23 cellular contexts compared by ENCODE assay signal in the genomic region with DNA sequence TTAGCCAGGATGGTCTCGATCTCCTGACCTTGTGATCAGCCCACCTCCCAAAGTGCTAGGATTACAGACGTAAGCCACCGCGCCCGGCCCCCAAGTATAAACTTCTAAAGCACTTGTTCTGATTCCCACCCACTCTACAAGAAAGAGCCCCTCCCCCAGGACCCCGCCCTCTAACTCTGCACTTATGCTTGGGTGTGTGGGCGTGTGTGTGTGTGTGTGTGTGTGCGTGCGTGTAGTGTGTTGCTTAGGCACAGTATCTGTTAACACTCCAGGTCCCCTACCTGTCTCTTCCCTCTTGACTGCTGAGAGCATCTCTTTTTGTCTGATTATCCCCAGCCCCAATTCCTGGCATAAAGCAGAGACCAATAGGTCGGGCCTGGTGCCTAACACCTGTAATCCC. TPM values are rescaled to one million over a fixed set of nuclear protein-coding genes. Genes with fewer than 3 reads are reported as not detected.
DNase-seq lines count a peak whose midpoint lies in the region; TF ChIP-seq lines count a peak whose summit lies in the region.
"Had no signal": no experiment of that assay in that cellular context is flagged by ENCODE, and none has a peak within 500 bp of the region (broad histone marks: within the 10 kb centered on the region; RNA-seq: fewer than 3 reads in every experiment).

No MANE protein-coding gene starts in this region.

- TF ChIP-seq CTCF in osteoblast (IDR thresholded peaks at IDR 0.05; ENCODE audit: extremely low read depth, low read depth, low read length): no peak

- H2AFZ ChIP-seq in osteoblast (ENCODE audit: low read length): no peak overlapping the region

- no peak overlapping the region for H3K4me3 ChIP-seq in osteoblast (ENCODE audit: insufficient read depth, low read length)
- H3K4me3 ChIP-seq: A549; BLaER1 treated with 17β-estradiol and CSF1 and Interleukin-3, amounts not matched to agents 10 nM and 100 nM; GM23338 had no signal

- no peaks in the 10 kb centered on the region for H3K9me3 ChIP-seq in osteoblast (ENCODE audit: low read depth, low read length)
- H3K9me3 ChIP-seq: A549; BE2C; BLaER1 treated with 17β-estradiol and CSF1 and Interleukin-3, amounts not matched to agents 10 nM and 100 nM had no signal

- H3K79me2 ChIP-seq in osteoblast (ENCODE audit: insufficient read depth, low read length): no peaks in the 10 kb centered on the region

- no peak overlapping the region for H3K27ac ChIP-seq in osteoblast (ENCODE audit: low read depth, low read length)
- H3K27ac ChIP-seq: A549; BLaER1 treated with 17β-estradiol and CSF1 and Interleukin-3, amounts not matched to agents 10 nM and 100 nM had no signal

- H4K20me1 ChIP-seq in osteoblast (ENCODE audit: insufficient read depth, low read length): no peaks in the 10 kb centered on the region
- H4K20me1 ChIP-seq: BLaER1 treated with 17β-estradiol and CSF1 and Interleukin-3, amounts not matched to agents 10 nM and 100 nM had no signal

- no peak overlapping the region for H3K4me2 ChIP-seq in osteoblast (ENCODE audit: insufficient read depth, low read length)
- H3K4me2 ChIP-seq: A549; BLaER1 treated with 17β-estradiol and CSF1 and Interleukin-3, amounts not matched to agents 10 nM and 100 nM had no signal

- no peaks in the 10 kb centered on the region for H3K36me3 ChIP-seq in osteoblast (ENCODE audit: insufficient read depth, low read length)
- H3K36me3 ChIP-seq: BE2C; BLaER1 treated with 17β-estradiol and CSF1 and Interleukin-3, amounts not matched to agents 10 nM and 100 nM had no signal

- H3K27me3 ChIP-seq in osteoblast (ENCODE audit: insufficient read depth, low read length): peaks cover 3% of the 10 kb centered on the region
- H3K27me3 ChIP-seq: BE2C; BLaER1 treated with 17β-estradiol and CSF1 and Interleukin-3, amounts not matched to agents 10 nM and 100 nM had no signal

- peak; percentile 56 for DNase-seq in activated effector memory CD4-positive, alpha-beta T cell treated with anti-CD3 and anti-CD28 coated beads, Interleukin-2, amount 50 U/mL, for 16 hours
- no peak for DNase-seq in activated effector memory CD4-positive, alpha-beta T cell treated with Interleukin-2 at 50 U/mL for 16 hours
- peak; percentile 10 for DNase-seq in stimulated activated CD4-positive, alpha-beta T cell treated with anti-CD3 and anti-CD28 coated beads, Interleukin-15, amount 100 ng/mL, for 24 hours
- DNase-seq in stimulated activated CD4-positive, alpha-beta T cell treated with anti-CD3 and anti-CD28 coated beads, Interleukin-2, amount 100 ng/mL, for 48 hours: no peak
- no peak for DNase-seq in osteoblast (ENCODE audit: insufficient read length, low spot score, missing footprints)
- DNase-seq: 8988T; ACHN; AML-193; BE2C; Calu3; CD4-positive, alpha-beta memory T cell; COR-L47; DMS53; DMS79 treated with DMSO at 0.1 percent for 48 hours; GF-D8; H9; HFFc6 had no signal

- peaks cover 7% of the 10 kb centered on the region for H3K4me1 ChIP-seq in osteoblast (ENCODE audit: insufficient read depth, low read length)
- H3K4me1 ChIP-seq: A549, BE2C had no signal

RNA-seq across cellular contexts. Expression of a gene that starts 6.0 kb away (rescaled TPM):
- total RNA-seq in osteoblast: not detected in 2 replicates
- total RNA-seq: Calu3; CD4-positive, alpha-beta memory T cell; Daoy; G401; GM23338; H4; H9; HFFc6 had no signal

RNA-seq across cellular contexts. Expression of a gene that starts 19.4 kb away (rescaled TPM):
- total RNA-seq in osteoblast: 33.3 TPM in 2 replicates

RNA-seq across cellular contexts. Expression of a gene that starts 30.4 kb away (rescaled TPM):
- total RNA-seq in osteoblast: 112 and 128 TPM in 2 replicates

RNA-seq across cellular contexts. Expression of a gene that starts 50.7 kb away (rescaled TPM):
- 0.72 and 0.88 TPM in 2 replicates for total RNA-seq in osteoblast
- total RNA-seq: Daoy, GM23338, H4 had no signal

Comparison
In these comparisons a context has a peak if more than half of its experiments do, and no peak if none do; other contexts are left out.
1. DNase-seq: peak in activated effector memory CD4-positive, alpha-beta T cell treated with anti-CD3 and anti-CD28 coated beads, Interleukin-2, amount 50 U/mL, for 16 hours (single experiment) and stimulated activated CD4-positive, alpha-beta T cell treated with anti-CD3 and anti-CD28 coated beads, Interleukin-15, amount 100 ng/mL, for 24 hours (single experiment); none in activated effector memory CD4-positive, alpha-beta T cell treated with Interleukin-2 at 50 U/mL for 16 hours (single experiment), stimulated activated CD4-positive, alpha-beta T cell treated with anti-CD3 and anti-CD28 coated beads, Interleukin-2, amount 100 ng/mL, for 48 hours (0 of 2) and osteoblast (single experiment).